ENCODE assay signal across 8 cellular contexts in the genomic region with DNA sequence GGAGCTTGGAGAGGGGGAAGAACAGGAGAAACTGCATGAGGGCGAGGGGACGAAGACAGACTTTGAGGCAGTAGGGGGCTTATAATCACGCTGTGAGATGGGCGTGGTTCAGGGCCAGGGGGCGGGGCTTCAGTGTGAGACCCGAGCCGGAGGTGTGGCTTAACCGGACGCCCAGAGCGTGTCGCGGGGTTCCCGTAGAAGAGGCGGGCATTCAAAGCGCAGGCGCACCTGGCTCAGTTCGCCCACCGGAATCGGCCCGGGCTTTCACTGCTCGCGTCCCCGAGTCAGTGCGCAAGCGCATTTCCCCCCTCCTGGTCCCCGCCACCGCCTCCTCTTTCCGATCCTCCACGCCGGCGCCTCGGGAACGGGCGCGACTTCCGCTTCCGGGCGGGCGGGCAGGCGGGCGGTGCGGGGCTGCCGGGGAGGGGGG. TPM values are rescaled to one million over a fixed set of nuclear protein-coding genes. Genes with fewer than 3 reads are reported as not detected.
A peak's percentile ranks its signal among the peaks of the same experiment; 100 is the strongest.
DNase-seq lines count a peak whose midpoint lies in the region; ATAC-seq, FAIRE-seq and TF ChIP-seq lines count a peak whose summit lies in the region.

No MANE protein-coding gene starts in this region.

- H3K27me3 ChIP-seq in right atrium auricular region: no peaks in the 10 kb centered on the region

- peak overlapping the region; percentile 96 to 98 for H3K27ac ChIP-seq in right atrium auricular region

- no peaks in the 10 kb centered on the region for H3K27me3 Mint-ChIP-seq in T-helper 1 cell treated with Interleukin-12 subunit alpha and Interleukin-12 subunit beta and Interleukin-4 antibody, amounts not matched to agents 30 μg/mL and 1 μg/mL, for 36 hours (ENCODE audit: low read depth)

- ATAC-seq in GM18498 (IDR thresholded peaks at IDR 0.05; ENCODE audit: unreplicated experiment) (peak; percentile 73), HG02938 (IDR thresholded peaks at IDR 0.05; ENCODE audit: unreplicated experiment) (peak; percentile 68)

- H3K36me3 Mint-ChIP-seq in T-helper 1 cell treated with Interleukin-12 subunit alpha and Interleukin-12 subunit beta and Interleukin-4 antibody, amounts not matched to agents 30 μg/mL and 1 μg/mL, for 36 hours (ENCODE audit: low read depth): peaks cover 14% of the 10 kb centered on the region

- no peaks in the 10 kb centered on the region for H3K9me3 Mint-ChIP-seq in T-helper 1 cell treated with Interleukin-12 subunit alpha and Interleukin-12 subunit beta and Interleukin-4 antibody, amounts not matched to agents 30 μg/mL and 1 μg/mL, for 36 hours

- H3K36me3 ChIP-seq in right atrium auricular region: peaks cover 21% of the 10 kb centered on the region

- FAIRE-seq in urothelium cell line (lab: Jason Lieb, UNC): no peak

- peak overlapping the region; percentile 97 for H3K27ac Mint-ChIP-seq in T-helper 1 cell treated with Interleukin-12 subunit alpha and Interleukin-12 subunit beta and Interleukin-4 antibody, amounts not matched to agents 30 μg/mL and 1 μg/mL, for 36 hours

- peak overlapping the region; percentile 93 for H3K4me3 Mint-ChIP-seq in T-helper 1 cell treated with Interleukin-12 subunit alpha and Interleukin-12 subunit beta and Interleukin-4 antibody, amounts not matched to agents 30 μg/mL and 1 μg/mL, for 36 hours

- DNase-seq in NCI-H1694 treated with DMSO at 0.1 percent for 48 hours (lab: John Stamatoyannopoulos, UW): peak; percentile 97
- peak; percentile 94 for DNase-seq in amniotic stem cell (lab: John Stamatoyannopoulos, UW)
- peak; percentile 96 for DNase-seq in right atrium auricular region (ENCODE audit: low spot score)
- DNase-seq in pulmonary artery endothelial cell (ENCODE audit: low read depth, low spot score): peak; percentile 84
- peak; percentile 94 for DNase-seq in urothelium cell line (ENCODE audit: low spot score)

- H3K4me1 Mint-ChIP-seq in T-helper 1 cell treated with Interleukin-12 subunit alpha and Interleukin-12 subunit beta and Interleukin-4 antibody, amounts not matched to agents 30 μg/mL and 1 μg/mL, for 36 hours (ENCODE audit: low read depth): peaks cover 35% of the 10 kb centered on the region

- no peaks in the 10 kb centered on the region for H3K9me3 ChIP-seq in right atrium auricular region

- no peak for TF ChIP-seq CTCF in right atrium auricular region (IDR thresholded peaks at IDR 0.05)

- peak overlapping the region; percentile 94 to 99 for H3K4me3 ChIP-seq in right atrium auricular region

- peaks cover 0 to 45% of the 10 kb centered on the region in 2 donors for H3K4me1 ChIP-seq in right atrium auricular region

RNA-seq across cellular contexts. Expression of a gene that starts 0.2 kb away (rescaled TPM):
- total RNA-seq in right atrium auricular region (10 to 100 TPM; 11.2 to 11.4 TPM), pulmonary artery endothelial cell (0.67 and 0.86 TPM in 2 replicates)

RNA-seq across cellular contexts. Expression of a gene that starts 5.1 kb away (rescaled TPM):
- total RNA-seq in right atrium auricular region (10 to 100 TPM; 17.7 to 25.8 TPM), pulmonary artery endothelial cell (12.2 and 12.5 TPM in 2 replicates)

RNA-seq across cellular contexts. Expression of a gene that starts 5.9 kb away (rescaled TPM):
- total RNA-seq in right atrium auricular region (10 to 100 TPM in 1 of 2 donors, 1 to 10 TPM in 1; 9.2 to 12.2 TPM), pulmonary artery endothelial cell (2.4 and 2.5 TPM in 2 replicates)

RNA-seq across cellular contexts. Expression of a gene that starts 19.1 kb away (rescaled TPM):
- total RNA-seq in right atrium auricular region (10 to 100 TPM in 1 of 2 donors, 1 to 10 TPM in 1; 7.8 to 10.6 TPM), pulmonary artery endothelial cell (2.5 and 3.7 TPM in 2 replicates)

RNA-seq across cellular contexts. Expression of a gene that starts 24.6 kb away (rescaled TPM):
- total RNA-seq in right atrium auricular region: 1 to 10 TPM; 6.2 to 6.4 TPM
- 2.6 and 4.1 TPM in 2 replicates for total RNA-seq in pulmonary artery endothelial cell

Comparison
In these comparisons a context has a peak if more than half of its experiments do, and no peak if none do; other contexts are left out.
1. Peak in every context shown above with its lines: DNase-seq, ATAC-seq, H3K4me3 ChIP-seq and H3K27ac ChIP-seq.